8 cellular contexts compared by ENCODE assay signal in the genomic region with DNA sequence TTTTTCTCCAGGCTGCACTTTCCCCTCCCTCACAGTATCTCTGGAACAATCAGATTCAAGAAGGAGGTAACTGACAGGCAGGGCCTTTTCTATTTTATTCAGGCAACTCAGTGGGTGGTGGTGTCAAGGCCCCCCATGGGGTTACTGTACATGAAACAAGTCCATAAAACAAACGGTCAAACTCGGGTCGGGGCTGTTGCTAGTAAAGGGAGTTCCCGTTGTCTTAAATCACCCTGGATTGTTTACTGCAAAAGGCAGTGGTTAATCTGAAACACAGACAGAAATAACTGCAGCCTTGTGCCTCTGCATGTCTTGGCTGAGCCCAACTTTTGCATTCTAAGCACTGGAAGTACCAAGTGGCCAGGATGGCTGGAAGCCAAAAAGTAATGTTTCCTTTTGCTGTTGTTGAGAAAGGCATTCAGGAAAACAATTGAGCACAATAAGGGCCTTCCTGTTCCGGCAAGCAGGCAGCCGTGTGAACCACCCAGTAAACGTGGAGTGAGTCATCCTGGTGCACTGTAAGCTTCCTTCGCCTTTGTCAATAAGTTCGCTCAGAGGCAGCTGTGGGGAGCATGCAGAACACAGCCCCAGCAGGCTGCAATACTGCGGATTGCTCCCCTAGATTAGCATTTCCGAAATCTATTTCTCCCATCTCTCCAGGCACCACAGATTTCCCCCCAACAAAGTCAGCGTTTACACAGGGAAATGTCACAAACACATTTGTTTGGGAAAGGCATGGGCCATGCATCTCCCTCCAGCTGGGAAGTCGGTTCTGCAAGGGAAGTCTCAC.
DNase-seq lines count a peak whose midpoint lies in the region; ATAC-seq and TF ChIP-seq lines count a peak whose summit lies in the region.

No MANE protein-coding gene starts in this region.

- H3K4me1 Mint-ChIP-seq in stimulated activated naive CD8-positive, alpha-beta T cell treated with anti-CD3 and anti-CD28 coated beads, Interleukin-15, Interleukin-2, amounts not matched to agents 100 ng/mL and 50 ng/mL, for 24 hours (ENCODE audit: low read depth) = peaks cover 33% of the 10 kb centered on the region

- H3K9ac ChIP-seq in mucosa of stomach (ENCODE audit: low read length) = peak overlapping the region; percentile 19

- peaks cover 29% of the 10 kb centered on the region for H3K4me1 ChIP-seq in mucosa of stomach (ENCODE audit: control insufficient read depth, insufficient read depth, low read length)

- peaks cover 12% of the 10 kb centered on the region for H3K36me3 Mint-ChIP-seq in stimulated activated naive CD8-positive, alpha-beta T cell treated with anti-CD3 and anti-CD28 coated beads, Interleukin-15, Interleukin-2, amounts not matched to agents 100 ng/mL and 50 ng/mL, for 24 hours (ENCODE audit: low read depth)

- H3K36me3 ChIP-seq in mucosa of stomach (ENCODE audit: control insufficient read depth, insufficient read depth, low read length) = no peaks in the 10 kb centered on the region

- H3K4me3 ChIP-seq in epithelial cell of esophagus (ENCODE audit: low read length) = no peak overlapping the region
- no peak overlapping the region for H3K4me3 ChIP-seq in mucosa of stomach (ENCODE audit: low read length)

- H3K27me3 Mint-ChIP-seq in stimulated activated naive CD8-positive, alpha-beta T cell treated with anti-CD3 and anti-CD28 coated beads, Interleukin-15, Interleukin-2, amounts not matched to agents 100 ng/mL and 50 ng/mL, for 24 hours = no peaks in the 10 kb centered on the region

- DNase-seq in NCI-H1436 treated with DMSO at 0.1 percent for 48 hours (lab: John Stamatoyannopoulos, UW) = peak; percentile 72
- peak; percentile 62 for DNase-seq in activated CD8-positive, alpha-beta memory T cell treated with anti-CD3 and anti-CD28 coated beads for 24 hours
- peak; percentile 100 for DNase-seq in epithelial cell of esophagus (ENCODE audit: low read depth)
- DNase-seq in D341Med (ENCODE audit: low spot score) = no peak

- H3K4me3 Mint-ChIP-seq in stimulated activated naive CD8-positive, alpha-beta T cell treated with anti-CD3 and anti-CD28 coated beads, Interleukin-15, Interleukin-2, amounts not matched to agents 100 ng/mL and 50 ng/mL, for 24 hours = no peak overlapping the region

- no peaks in the 10 kb centered on the region for H3K9me3 ChIP-seq in mucosa of stomach (ENCODE audit: control insufficient read depth, low read length)

- peaks cover 11% of the 10 kb centered on the region for H3K9me3 Mint-ChIP-seq in stimulated activated naive CD8-positive, alpha-beta T cell treated with anti-CD3 and anti-CD28 coated beads, Interleukin-15, Interleukin-2, amounts not matched to agents 100 ng/mL and 50 ng/mL, for 24 hours

- TF ChIP-seq CTCF in epithelial cell of esophagus (IDR thresholded peaks at IDR 0.05; ENCODE audit: insufficient read depth, low read depth, low read length, missing control alignments) = no peak

- H3K27me3 ChIP-seq in mucosa of stomach (ENCODE audit: control insufficient read depth, insufficient read depth, low read length) = no peaks in the 10 kb centered on the region

- ATAC-seq in GM18511 (IDR thresholded peaks at IDR 0.05; ENCODE audit: unreplicated experiment) (peak; percentile 87), HG02763 (IDR thresholded peaks at IDR 0.05; ENCODE audit: unreplicated experiment) (peak; percentile 85)

- peak overlapping the region; percentile 28 for H3K27ac Mint-ChIP-seq in stimulated activated naive CD8-positive, alpha-beta T cell treated with anti-CD3 and anti-CD28 coated beads, Interleukin-15, Interleukin-2, amounts not matched to agents 100 ng/mL and 50 ng/mL, for 24 hours
